ENCODE assay signal across 2 cellular contexts in the genomic region with DNA sequence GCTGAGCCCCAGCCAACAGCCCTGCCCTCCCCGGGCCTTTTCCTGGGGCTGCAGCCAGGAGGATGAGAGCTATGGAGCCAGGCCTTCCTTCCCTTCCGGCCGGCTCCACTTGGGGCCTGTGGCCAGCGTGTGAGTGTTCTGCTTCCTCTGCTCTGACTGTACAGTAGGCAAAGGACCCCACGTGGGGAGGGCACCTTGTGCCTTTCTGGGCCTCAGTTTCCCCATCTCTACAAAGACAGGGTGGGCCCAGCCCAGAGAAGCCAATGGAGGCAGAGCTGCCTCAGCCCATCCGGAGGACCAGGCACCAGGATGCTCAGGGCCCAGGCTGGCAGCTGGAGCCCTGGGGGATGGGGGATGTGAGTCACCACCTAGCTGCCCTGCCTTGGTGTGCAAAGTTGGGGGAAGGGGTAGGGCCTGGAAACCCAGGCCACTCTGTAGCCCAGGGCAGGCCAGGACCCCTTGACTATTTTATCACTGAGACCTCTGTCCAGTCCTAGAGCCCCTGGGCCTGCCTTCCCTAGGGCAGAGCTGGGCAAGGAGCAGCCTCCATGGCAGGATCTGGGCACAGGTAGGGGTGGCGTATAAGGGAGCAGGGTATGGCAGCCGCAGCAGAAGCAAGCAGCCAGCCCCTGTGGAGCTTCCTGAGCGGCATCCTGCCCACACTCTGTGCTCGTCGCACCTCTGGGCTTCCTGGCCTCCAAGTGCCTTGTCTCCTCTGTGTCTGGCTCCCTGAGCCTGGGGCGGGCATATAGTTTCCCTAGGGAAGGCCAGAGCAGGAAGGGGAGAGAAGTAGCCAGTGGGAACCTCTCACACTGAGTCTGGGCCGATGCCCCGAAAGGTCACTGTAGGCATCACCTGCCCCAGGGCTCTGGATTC.
TF ChIP-seq lines count a peak whose summit lies in the region.

No MANE protein-coding gene starts in this region.

TF ChIP-seq in liver, 16 proteins besides CTCF, POLR2A, EP300 and RAD21 (continued from another document):
- TF ChIP-seq, protein P1, sequence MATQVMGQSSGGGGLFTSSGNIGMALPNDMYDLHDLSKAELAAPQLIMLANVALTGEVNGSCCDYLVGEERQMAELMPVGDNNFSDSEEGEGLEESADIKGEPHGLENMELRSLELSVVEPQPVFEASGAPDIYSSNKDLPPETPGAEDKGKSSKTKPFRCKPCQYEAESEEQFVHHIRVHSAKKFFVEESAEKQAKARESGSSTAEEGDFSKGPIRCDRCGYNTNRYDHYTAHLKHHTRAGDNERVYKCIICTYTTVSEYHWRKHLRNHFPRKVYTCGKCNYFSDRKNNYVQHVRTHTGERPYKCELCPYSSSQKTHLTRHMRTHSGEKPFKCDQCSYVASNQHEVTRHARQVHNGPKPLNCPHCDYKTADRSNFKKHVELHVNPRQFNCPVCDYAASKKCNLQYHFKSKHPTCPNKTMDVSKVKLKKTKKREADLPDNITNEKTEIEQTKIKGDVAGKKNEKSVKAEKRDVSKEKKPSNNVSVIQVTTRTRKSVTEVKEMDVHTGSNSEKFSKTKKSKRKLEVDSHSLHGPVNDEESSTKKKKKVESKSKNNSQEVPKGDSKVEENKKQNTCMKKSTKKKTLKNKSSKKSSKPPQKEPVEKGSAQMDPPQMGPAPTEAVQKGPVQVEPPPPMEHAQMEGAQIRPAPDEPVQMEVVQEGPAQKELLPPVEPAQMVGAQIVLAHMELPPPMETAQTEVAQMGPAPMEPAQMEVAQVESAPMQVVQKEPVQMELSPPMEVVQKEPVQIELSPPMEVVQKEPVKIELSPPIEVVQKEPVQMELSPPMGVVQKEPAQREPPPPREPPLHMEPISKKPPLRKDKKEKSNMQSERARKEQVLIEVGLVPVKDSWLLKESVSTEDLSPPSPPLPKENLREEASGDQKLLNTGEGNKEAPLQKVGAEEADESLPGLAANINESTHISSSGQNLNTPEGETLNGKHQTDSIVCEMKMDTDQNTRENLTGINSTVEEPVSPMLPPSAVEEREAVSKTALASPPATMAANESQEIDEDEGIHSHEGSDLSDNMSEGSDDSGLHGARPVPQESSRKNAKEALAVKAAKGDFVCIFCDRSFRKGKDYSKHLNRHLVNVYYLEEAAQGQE (IDR thresholded peaks at IDR 0.05) = no peak

TF ChIP-seq in HepG2, 621 proteins besides CTCF, POLR2A, EP300 and RAD21 (continued from another document):
- TF ChIP-seq ZNF567 (CRISPR knock-in tag; IDR thresholded peaks at IDR 0.05; ENCODE audit: borderline replicate concordance) = no peak
- TF ChIP-seq HNRNPL (IDR thresholded peaks at IDR 0.05; ENCODE audit: low read depth, low read length) = no peak
- no peak for TF ChIP-seq ZNF337 (CRISPR knock-in tag; IDR thresholded peaks at IDR 0.05; ENCODE audit: borderline replicate concordance, low read depth)
- no peak for TF ChIP-seq SNRNP70 (IDR thresholded peaks at IDR 0.05; ENCODE audit: low read depth, low read length)
- TF ChIP-seq, protein P2, sequence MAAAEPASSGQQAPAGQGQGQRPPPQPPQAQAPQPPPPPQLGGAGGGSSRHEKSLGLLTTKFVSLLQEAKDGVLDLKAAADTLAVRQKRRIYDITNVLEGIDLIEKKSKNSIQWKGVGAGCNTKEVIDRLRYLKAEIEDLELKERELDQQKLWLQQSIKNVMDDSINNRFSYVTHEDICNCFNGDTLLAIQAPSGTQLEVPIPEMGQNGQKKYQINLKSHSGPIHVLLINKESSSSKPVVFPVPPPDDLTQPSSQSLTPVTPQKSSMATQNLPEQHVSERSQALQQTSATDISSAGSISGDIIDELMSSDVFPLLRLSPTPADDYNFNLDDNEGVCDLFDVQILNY (CRISPR knock-in tag; conservative IDR thresholded peaks at IDR 0.05) = no peak
- no peak for TF ChIP-seq TP53 (CRISPR knock-in tag; conservative IDR thresholded peaks at IDR 0.05)
- TF ChIP-seq TAF1 (CRISPR knock-in tag; IDR thresholded peaks at IDR 0.05) = no peak
- TF ChIP-seq FOXA3 (CRISPR knock-in tag; IDR thresholded peaks at IDR 0.05) = no peak
- TF ChIP-seq ZNF879 (CRISPR knock-in tag; IDR thresholded peaks at IDR 0.05) = no peak
- TF ChIP-seq, protein P3, sequence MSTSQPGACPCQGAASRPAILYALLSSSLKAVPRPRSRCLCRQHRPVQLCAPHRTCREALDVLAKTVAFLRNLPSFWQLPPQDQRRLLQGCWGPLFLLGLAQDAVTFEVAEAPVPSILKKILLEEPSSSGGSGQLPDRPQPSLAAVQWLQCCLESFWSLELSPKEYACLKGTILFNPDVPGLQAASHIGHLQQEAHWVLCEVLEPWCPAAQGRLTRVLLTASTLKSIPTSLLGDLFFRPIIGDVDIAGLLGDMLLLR (CRISPR knock-in tag; IDR thresholded peaks at IDR 0.05) = no peak
- TF ChIP-seq ESRRA (CRISPR knock-in tag; IDR thresholded peaks at IDR 0.05; ENCODE audit: low read depth) = no peak
TF ChIP-seq in HepG2: peak in this region for 0.
